In the genomic region with DNA sequence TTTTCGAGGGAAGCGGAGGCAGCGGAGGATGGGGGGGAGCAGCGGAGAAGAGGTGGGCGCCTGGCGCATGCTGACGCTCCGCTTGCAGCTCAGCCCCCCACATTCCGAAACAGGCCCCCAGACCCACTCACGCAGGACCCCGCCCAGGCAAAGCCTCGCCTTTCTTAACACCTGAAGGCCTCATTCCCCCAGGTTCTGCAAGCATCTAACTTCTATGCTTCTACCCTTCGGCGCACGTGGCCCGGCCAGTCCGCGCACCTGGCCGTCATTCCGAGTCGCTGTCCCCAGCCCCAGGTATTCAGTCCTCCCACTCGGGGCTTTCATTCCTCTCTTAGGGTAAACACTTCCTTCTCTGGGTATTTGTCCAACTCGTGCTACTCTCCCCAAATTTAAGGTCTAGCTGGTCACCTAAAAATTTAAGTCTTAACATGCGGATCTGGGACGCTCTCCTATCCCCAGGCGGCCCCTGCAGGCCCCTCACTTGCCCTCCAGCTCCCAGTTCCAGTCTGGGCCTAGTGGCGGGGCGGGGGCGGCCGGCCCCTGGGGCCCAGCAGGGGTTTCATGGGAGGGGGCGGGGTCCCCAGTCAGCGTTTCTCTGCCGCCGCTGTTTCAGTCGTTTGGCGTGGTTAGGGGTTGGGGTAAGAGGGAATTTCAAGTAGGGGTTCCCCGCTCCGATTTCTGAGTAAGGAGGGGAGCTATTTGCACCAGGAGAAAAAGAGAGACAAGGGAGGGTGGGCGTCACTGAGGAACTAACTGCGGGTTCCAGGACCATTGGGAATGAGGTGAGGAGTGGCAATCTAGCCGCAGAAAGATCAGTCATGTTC, we compare ENCODE assay signal across 8 cellular contexts. TPM values are rescaled to one million over a fixed set of nuclear protein-coding genes. Genes with fewer than 3 reads are reported as not detected.
DNase-seq lines count a peak whose midpoint lies in the region; ATAC-seq lines count a peak whose summit lies in the region.

No MANE protein-coding gene starts in this region.

- H3K9me3 Mint-ChIP-seq in immature natural killer cell: no peaks in the 10 kb centered on the region

- H3K27me3 Mint-ChIP-seq in immature natural killer cell (ENCODE audit: low read depth in 3 of 3): peaks cover 2 to 10% (median 2%) of the 10 kb centered on the region in 3 donors

- peak overlapping the region; percentile 40 to 91 (median 82) for H3K27ac Mint-ChIP-seq in immature natural killer cell

- ATAC-seq in GM21390 (IDR thresholded peaks at IDR 0.05; ENCODE audit: unreplicated experiment) (no peak), HG03460 (IDR thresholded peaks at IDR 0.05; ENCODE audit: unreplicated experiment) (no peak)

- H3K4me1 Mint-ChIP-seq in immature natural killer cell: peaks cover 32 to 33% of the 10 kb centered on the region in 2 donors

- H3K4me3 Mint-ChIP-seq in immature natural killer cell: peak overlapping the region; percentile 84 to 90 (median 85)

- DNase-seq in NOMO-1 treated with DMSO at 0.1 percent for 48 hours (lab: John Stamatoyannopoulos, UW; ENCODE audit: unreplicated experiment): peak; percentile 26
- DNase-seq in NOMO-1 treated with dmso at 0.1 percent for 144 hours (lab: John Stamatoyannopoulos, UW; ENCODE audit: unreplicated experiment): no peak
- peak; percentile 43 for DNase-seq in NCI-H82 treated with DMSO at 0.1 percent for 48 hours (lab: John Stamatoyannopoulos, UW; ENCODE audit: unreplicated experiment)
- no peak for DNase-seq in immature natural killer cell
- peak; percentile 66 for DNase-seq in stimulated activated CD4-positive, alpha-beta T cell treated with anti-CD3 and anti-CD28 coated beads, Interleukin-4, amount 100 ng/mL, for 24 hours

- H3K36me3 Mint-ChIP-seq in immature natural killer cell: no peaks in the 10 kb centered on the region

- H3K27ac ChIP-seq in angular gyrus (ENCODE audit: low read depth, low read length): peak overlapping the region; percentile 73

RNA-seq across cellular contexts. Expression of gene ZBTB7B, which starts 2.7 kb away (rescaled TPM):
- 1 to 10 TPM in 2 of 3 donors, under 1 TPM in 1; 0.96 to 3.3 (median 1.8) TPM for polyA plus RNA-seq in immature natural killer cell

RNA-seq across cellular contexts. Expression of gene LENEP, which starts 6.5 kb away (rescaled TPM):
- polyA plus RNA-seq in immature natural killer cell: not detected

RNA-seq across cellular contexts. Expression of gene FLAD1, which starts 16.7 kb away (rescaled TPM):
- 10 to 100 TPM; 40.9 to 99.7 (median 41.7) TPM for polyA plus RNA-seq in immature natural killer cell

RNA-seq across cellular contexts. Expression of gene CKS1B, which starts 25.4 kb away (rescaled TPM):
- polyA plus RNA-seq in immature natural killer cell: 10 to 100 TPM; 59.5 to 82.7 (median 67.5) TPM

RNA-seq across cellular contexts. Expression of gene SHC1, which starts 29.3 kb away (rescaled TPM):
- 10 to 100 TPM; 32.3 to 49.4 (median 42.5) TPM for polyA plus RNA-seq in immature natural killer cell

Comparison
In these comparisons a context has a peak if more than half of its experiments do, and no peak if none do; other contexts are left out.
1. DNase-seq: peak in NOMO-1 treated with DMSO at 0.1 percent for 48 hours (single experiment), NCI-H82 treated with DMSO at 0.1 percent for 48 hours (single experiment) and stimulated activated CD4-positive, alpha-beta T cell treated with anti-CD3 and anti-CD28 coated beads, Interleukin-4, amount 100 ng/mL, for 24 hours (single experiment); none in NOMO-1 treated with dmso at 0.1 percent for 144 hours (single experiment) and immature natural killer cell (0 of 3).